Comparison of ENCODE assay signal across 17 cellular contexts in genomic region chr15:94703591-94703990, GRCh38.
A peak's percentile ranks its signal among the peaks of the same experiment; 100 is the strongest.
DNase-seq lines count a peak whose midpoint lies in the region; TF ChIP-seq lines count a peak whose summit lies in the region.
"Had no signal": no experiment of that assay in that cellular context is flagged by ENCODE, and none has a peak within 500 bp of the region (broad histone marks: within the 10 kb centered on the region; RNA-seq: fewer than 3 reads in every experiment).

No MANE protein-coding gene starts in this region.

- POLR2A ChIA-PET in RWPE1 (lab: Yijun Ruan, JAX; ENCODE audit: low non-redundant PET): no interaction called here

- DNase-seq in RWPE1 (ENCODE audit: low spot score) (peak; percentile 12), dermis blood vessel endothelial cell (peak; percentile 91), glomerular endothelial cell (ENCODE audit: extremely low read depth, low read depth, low spot score) (peak; percentile 31), NCI-H1694 treated with DMSO at 0.1 percent for 48 hours (lab: John Stamatoyannopoulos, UW) (no peak), NCI-H2227 (lab: John Stamatoyannopoulos, UW; ENCODE audit: unreplicated experiment) (no peak), GM19238 (ENCODE audit: insufficient read length, low spot score) (no peak)
- DNase-seq: ACHN; BE2C; C1 segment of cervical spinal cord; CD4-positive, CD25-positive, alpha-beta regulatory T cell; CD8-positive, alpha-beta memory T cell; COR-L47; DMS 273 treated with DMSO at 0.1 percent for 48 hours; DMS53; DND-41; EL; H9 had no signal

- TF ChIP-seq CTCF in RWPE1 (conservative IDR thresholded peaks at IDR 0.05; ENCODE audit: low read depth): no peak

- CTCF ChIA-PET in RWPE1 (lab: Yijun Ruan, JAX): interaction anchor here (0.8 kb wide), 1 partner anchor 561 kb away, joined by 3 read pairs; no protein-coding TSS in a partner anchor

- no peak overlapping the region for H3K27ac ChIP-seq in RWPE1

Comparison
In these comparisons a context has a peak if more than half of its experiments do, and no peak if none do; other contexts are left out.
1. DNase-seq: peak in RWPE1 (single experiment), dermis blood vessel endothelial cell (single experiment) and glomerular endothelial cell (single experiment); none in NCI-H1694 treated with DMSO at 0.1 percent for 48 hours (single experiment), NCI-H2227 (single experiment) and GM19238 (single experiment).